In genomic region chrX:39163585-39163984, GRCh38 we compare ENCODE assay signal across 17 cellular contexts.
DNase-seq lines count a peak whose midpoint lies in the region; ATAC-seq, FAIRE-seq and TF ChIP-seq lines count a peak whose summit lies in the region.
"Had no signal": no experiment of that assay in that cellular context is flagged by ENCODE, and none has a peak within 500 bp of the region (broad histone marks: within the 10 kb centered on the region; RNA-seq: fewer than 3 reads in every experiment).

No MANE protein-coding gene starts in this region.

- no peaks in the 10 kb centered on the region for H3K36me3 ChIP-seq in pancreas

- H3K4me3 ChIP-seq in pancreas: no peak overlapping the region

- intact Hi-C loops in activated CD8-positive, alpha-beta T cell treated with anti-CD3 and anti-CD28 coated beads for 36 hours (cut with micrococcal nuclease): no loop called here
- intact Hi-C loops in pancreas (cut with DNase I): no loop called here

- POLR2A ChIA-PET in activated CD8-positive, alpha-beta T cell treated with anti-CD3 and anti-CD28 coated beads for 36 hours (lab: Charles Lee): interaction anchor here (0.8 kb wide), 1 partner anchor 11 kb away, joined by 3 read pairs; no protein-coding TSS in a partner anchor
- POLR2A ChIA-PET in activated CD8-positive, alpha-beta T cell treated with anti-CD3 and anti-CD28 coated beads, Interleukin-2, amount 10 ng/mL, durations not matched to agents 7 days and 5 days (lab: Charles Lee): no interaction called here

- peaks cover 0 to 5% (median 0%) of the 10 kb centered on the region in 4 donors for H3K27me3 ChIP-seq in pancreas

- DNase-seq in activated CD8-positive, alpha-beta T cell treated with anti-CD3 and anti-CD28 coated beads for 36 hours: peak; percentile 29
- DNase-seq in activated CD8-positive, alpha-beta T cell treated with anti-CD3 and anti-CD28 coated beads, Interleukin-2, amount 10 ng/mL, durations not matched to agents 7 days and 5 days: no peak
- peak; percentile 22 to 35 for DNase-seq in stimulated activated CD4-positive, alpha-beta T cell treated with anti-CD3 and anti-CD28 coated beads, Interleukin-15, amount 100 ng/mL, for 48 hours (ENCODE audit: low read depth in 2 of 2)
- no peak for DNase-seq in stimulated activated CD4-positive, alpha-beta T cell treated with anti-CD3 and anti-CD28 coated beads, Interleukin-12 subunit alpha, Interleukin-12 subunit beta, amount 100 ng/mL, for 4 hours
- DNase-seq in activated T-cell treated with anti-CD3 and anti-CD28 coated beads, Interleukin-2, amount 50 U/mL, for 72 hours: peak; percentile 46 to 67
- peak; percentile 22 for DNase-seq in stimulated activated CD4-positive, alpha-beta T cell treated with anti-CD3 and anti-CD28 coated beads, Interleukin-4, amount 100 ng/mL, for 24 hours
- DNase-seq in DMS53 treated with DMSO at 0.1 percent for 48 hours (lab: John Stamatoyannopoulos, UW; ENCODE audit: unreplicated experiment) (no peak), pancreas (no peak)
- DNase-seq: COR-L47, DMS153, MV-4-11, NCI-H1436, NCI-H2029 treated with DMSO at 0.1 percent for 48 hours, NCI-H510A treated with DMSO at 0.1 percent for 48 hours had no signal

- H3K4me1 Mint-ChIP-seq in activated CD8-positive, alpha-beta T cell treated with anti-CD3 and anti-CD28 coated beads for 36 hours (ENCODE audit: low read depth): peaks cover 37% of the 10 kb centered on the region
- peaks cover 16% of the 10 kb centered on the region for H3K4me1 Mint-ChIP-seq in activated CD8-positive, alpha-beta T cell treated with anti-CD3 and anti-CD28 coated beads, Interleukin-2, amount 10 ng/mL, durations not matched to agents 7 days and 5 days (ENCODE audit: low read depth)
- H3K4me1 Mint-ChIP-seq in activated T-cell treated with anti-CD3 and anti-CD28 coated beads, Interleukin-2, amount 50 U/mL, for 72 hours (ENCODE audit: low read depth): peaks cover 78% of the 10 kb centered on the region

- peak; percentile 36 for ATAC-seq in activated CD8-positive, alpha-beta T cell treated with anti-CD3 and anti-CD28 coated beads for 36 hours
- ATAC-seq in activated CD8-positive, alpha-beta T cell treated with anti-CD3 and anti-CD28 coated beads, Interleukin-2, amount 10 ng/mL, durations not matched to agents 7 days and 5 days: no peak
- ATAC-seq in activated T-cell treated with anti-CD3 and anti-CD28 coated beads, Interleukin-2, amount 50 U/mL, for 72 hours (replicated peaks in 1 of 2): peak; percentile 88
- ATAC-seq in pancreas: no peak

- no peak overlapping the region for H3K4me3 Mint-ChIP-seq in activated CD8-positive, alpha-beta T cell treated with anti-CD3 and anti-CD28 coated beads for 36 hours
- no peak overlapping the region for H3K4me3 Mint-ChIP-seq in activated CD8-positive, alpha-beta T cell treated with anti-CD3 and anti-CD28 coated beads, Interleukin-2, amount 10 ng/mL, durations not matched to agents 7 days and 5 days
- peak overlapping the region; percentile 65 to 87 for H3K4me3 Mint-ChIP-seq in activated T-cell treated with anti-CD3 and anti-CD28 coated beads, Interleukin-2, amount 50 U/mL, for 72 hours

- H3K4me1 ChIP-seq in pancreas: no peaks in the 10 kb centered on the region

- peaks cover 1% of the 10 kb centered on the region for H3K27me3 Mint-ChIP-seq in activated CD8-positive, alpha-beta T cell treated with anti-CD3 and anti-CD28 coated beads for 36 hours
- H3K27me3 Mint-ChIP-seq in activated CD8-positive, alpha-beta T cell treated with anti-CD3 and anti-CD28 coated beads, Interleukin-2, amount 10 ng/mL, durations not matched to agents 7 days and 5 days (ENCODE audit: low read depth): peaks cover 5% of the 10 kb centered on the region
- H3K27me3 Mint-ChIP-seq in activated T-cell treated with anti-CD3 and anti-CD28 coated beads, Interleukin-2, amount 50 U/mL, for 72 hours (ENCODE audit: low read depth): peaks cover 37% of the 10 kb centered on the region

- H3K27ac ChIP-seq in pancreas: no peak overlapping the region
- H3K27ac ChIP-seq: HL-60 had no signal

- H3K9me3 ChIP-seq in pancreas: no peaks in the 10 kb centered on the region

- 79 to 94% methylated on average over 3 of the region's 3 CpGs for WGBS in pancreas, 2 donors

- no peak for FAIRE-seq in pancreas (lab: Jason Lieb, UNC)
- FAIRE-seq: H54 had no signal

- TF ChIP-seq CTCF in activated CD8-positive, alpha-beta T cell treated with anti-CD3 and anti-CD28 coated beads for 36 hours (IDR thresholded peaks at IDR 0.05): no peak
- no peak for TF ChIP-seq CTCF in pancreas (IDR thresholded peaks at IDR 0.05)

- H3K36me3 Mint-ChIP-seq in activated CD8-positive, alpha-beta T cell treated with anti-CD3 and anti-CD28 coated beads for 36 hours (ENCODE audit: low read depth): no peaks in the 10 kb centered on the region
- no peaks in the 10 kb centered on the region for H3K36me3 Mint-ChIP-seq in activated CD8-positive, alpha-beta T cell treated with anti-CD3 and anti-CD28 coated beads, Interleukin-2, amount 10 ng/mL, durations not matched to agents 7 days and 5 days (ENCODE audit: low read depth)
- H3K36me3 Mint-ChIP-seq in activated T-cell treated with anti-CD3 and anti-CD28 coated beads, Interleukin-2, amount 50 U/mL, for 72 hours (ENCODE audit: insufficient read depth in 2 of 2): no peaks in the 10 kb centered on the region

- H3K9me3 Mint-ChIP-seq in activated CD8-positive, alpha-beta T cell treated with anti-CD3 and anti-CD28 coated beads for 36 hours: no peaks in the 10 kb centered on the region
- no peaks in the 10 kb centered on the region for H3K9me3 Mint-ChIP-seq in activated CD8-positive, alpha-beta T cell treated with anti-CD3 and anti-CD28 coated beads, Interleukin-2, amount 10 ng/mL, durations not matched to agents 7 days and 5 days (ENCODE audit: insufficient read depth)
- no peaks in the 10 kb centered on the region for H3K9me3 Mint-ChIP-seq in activated T-cell treated with anti-CD3 and anti-CD28 coated beads, Interleukin-2, amount 50 U/mL, for 72 hours

- CTCF ChIA-PET in activated CD8-positive, alpha-beta T cell treated with anti-CD3 and anti-CD28 coated beads for 36 hours (lab: Charles Lee): interaction anchor here (1.0 to 1.7 kb wide), 8 partner anchors 11 to 409 kb away, joined by 3 to 6 read pairs (median 4); no protein-coding TSS in a partner anchor
- CTCF ChIA-PET in activated CD8-positive, alpha-beta T cell treated with anti-CD3 and anti-CD28 coated beads, Interleukin-2, amount 10 ng/mL, durations not matched to agents 7 days and 5 days (lab: Charles Lee): interaction anchor here (0.6 to 1.8 kb wide), 5 partner anchors 10 to 148 kb away, joined by 3 to 5 read pairs (median 4); no protein-coding TSS in a partner anchor

- H3K27ac Mint-ChIP-seq in activated CD8-positive, alpha-beta T cell treated with anti-CD3 and anti-CD28 coated beads for 36 hours: no peak overlapping the region
- no peak overlapping the region for H3K27ac Mint-ChIP-seq in activated CD8-positive, alpha-beta T cell treated with anti-CD3 and anti-CD28 coated beads, Interleukin-2, amount 10 ng/mL, durations not matched to agents 7 days and 5 days
- peak overlapping the region; percentile 91 for H3K27ac Mint-ChIP-seq in activated T-cell treated with anti-CD3 and anti-CD28 coated beads, Interleukin-2, amount 50 U/mL, for 72 hours
- H3K27ac Mint-ChIP-seq: CD14-positive monocyte had no signal

Comparison
In these comparisons a context has a peak if more than half of its experiments do, and no peak if none do; other contexts are left out.
1. ATAC-seq: peak in activated CD8-positive, alpha-beta T cell treated with anti-CD3 and anti-CD28 coated beads for 36 hours (single experiment) and activated T-cell treated with anti-CD3 and anti-CD28 coated beads, Interleukin-2, amount 50 U/mL, for 72 hours (2 of 2); none in activated CD8-positive, alpha-beta T cell treated with anti-CD3 and anti-CD28 coated beads, Interleukin-2, amount 10 ng/mL, durations not matched to agents 7 days and 5 days (single experiment) and pancreas (0 of 4).
2. DNase-seq: peak in activated CD8-positive, alpha-beta T cell treated with anti-CD3 and anti-CD28 coated beads for 36 hours (single experiment), stimulated activated CD4-positive, alpha-beta T cell treated with anti-CD3 and anti-CD28 coated beads, Interleukin-15, amount 100 ng/mL, for 48 hours (2 of 2), activated T-cell treated with anti-CD3 and anti-CD28 coated beads, Interleukin-2, amount 50 U/mL, for 72 hours (2 of 2) and stimulated activated CD4-positive, alpha-beta T cell treated with anti-CD3 and anti-CD28 coated beads, Interleukin-4, amount 100 ng/mL, for 24 hours (single experiment); none in activated CD8-positive, alpha-beta T cell treated with anti-CD3 and anti-CD28 coated beads, Interleukin-2, amount 10 ng/mL, durations not matched to agents 7 days and 5 days (single experiment), stimulated activated CD4-positive, alpha-beta T cell treated with anti-CD3 and anti-CD28 coated beads, Interleukin-12 subunit alpha, Interleukin-12 subunit beta, amount 100 ng/mL, for 4 hours (single experiment), DMS53 treated with DMSO at 0.1 percent for 48 hours (single experiment) and pancreas (0 of 6).
3. H3K4me3 Mint-ChIP-seq: peak in activated T-cell treated with anti-CD3 and anti-CD28 coated beads, Interleukin-2, amount 50 U/mL, for 72 hours (2 of 2); none in activated CD8-positive, alpha-beta T cell treated with anti-CD3 and anti-CD28 coated beads for 36 hours (single experiment) and activated CD8-positive, alpha-beta T cell treated with anti-CD3 and anti-CD28 coated beads, Interleukin-2, amount 10 ng/mL, durations not matched to agents 7 days and 5 days (single experiment).